In the genomic region with DNA sequence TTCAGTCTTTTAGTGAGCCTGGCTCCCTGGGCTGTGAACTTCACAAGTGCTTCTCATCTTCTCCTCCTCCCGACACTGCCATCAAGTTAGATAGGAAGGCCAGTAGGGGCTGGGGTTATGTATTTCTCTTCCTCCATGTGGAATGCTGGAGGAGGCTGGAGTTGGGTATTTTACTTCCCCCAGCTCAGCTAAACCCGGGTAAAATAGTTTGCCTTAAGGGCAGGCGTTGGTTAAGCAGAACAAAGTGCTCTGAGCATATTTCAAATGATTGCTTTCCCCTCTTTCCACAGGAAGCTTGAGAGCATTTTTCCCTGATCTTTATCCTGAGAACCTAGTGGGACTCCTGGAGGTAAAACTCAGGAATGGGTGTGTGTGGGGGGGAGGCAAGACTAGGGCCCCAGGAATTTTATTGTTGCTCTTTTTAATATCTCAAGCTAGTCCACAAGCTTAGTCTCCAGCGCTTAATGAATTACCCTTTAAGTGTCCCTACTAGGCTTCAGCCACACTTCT, we compare ENCODE assay signal across 30 cellular contexts.
"Had no signal": no experiment of that assay in that cellular context is flagged by ENCODE, and none has a peak within 500 bp of the region (broad histone marks: within the 10 kb centered on the region; RNA-seq: fewer than 3 reads in every experiment).

No MANE protein-coding gene starts in this region.

- H3K27me3 ChIP-seq: adrenal gland, brain microvascular endothelial cell had no signal

- H3K4me3 Mint-ChIP-seq: activated B cell treated with CpG ODN at 0.5 μM for 24 hours; activated CD8-positive, alpha-beta T cell treated with anti-CD3 and anti-CD28 coated beads for 36 hours; activated naive CD4-positive, alpha-beta T cell treated with anti-CD3 and anti-CD28 coated beads for 36 hours; activated naive CD4-positive, alpha-beta T cell treated with anti-CD3 and anti-CD28 coated beads, Interleukin-2, amount 50 U/mL, for 24 hours; activated naive CD8-positive, alpha-beta T cell treated with anti-CD3 and anti-CD28 coated beads for 36 hours; activated naive CD8-positive, alpha-beta T cell treated with anti-CD3 and anti-CD28 coated beads, Interleukin-2, amount 50 U/mL, for 24 hours; activated T-cell treated with anti-CD3 and anti-CD28 coated beads, Interleukin-2, amount 50 U/mL, for 4 hours; central memory CD8-positive, alpha-beta T cell; T-helper 17 cell; T-helper 2 cell treated with Interferon-gamma antibody and Interleukin-4, amounts not matched to agents 5 μg/mL and 100 μg/mL, for 36 hours had no signal

- H3K4me1 ChIP-seq: adrenal gland, esophagus squamous epithelium had no signal

- H3K9me3 ChIP-seq: adrenal gland, esophagus squamous epithelium had no signal

- H3K4me1 Mint-ChIP-seq: activated B cell treated with CpG ODN at 0.5 μM for 24 hours; activated naive CD4-positive, alpha-beta T cell treated with anti-CD3 and anti-CD28 coated beads, Interleukin-2, amount 50 U/mL, for 24 hours; central memory CD8-positive, alpha-beta T cell had no signal

- H3K27ac ChIP-seq: adrenal gland, brain microvascular endothelial cell, epithelial cell of prostate, esophagus squamous epithelium, WERI-Rb-1 had no signal

- H3K27me3 Mint-ChIP-seq: activated B cell treated with CpG ODN at 0.5 μM for 24 hours; activated CD8-positive, alpha-beta T cell treated with anti-CD3 and anti-CD28 coated beads for 36 hours; activated naive CD4-positive, alpha-beta T cell treated with anti-CD3 and anti-CD28 coated beads, Interleukin-2, amount 50 U/mL, for 24 hours; activated naive CD8-positive, alpha-beta T cell treated with anti-CD3 and anti-CD28 coated beads for 36 hours; activated naive CD8-positive, alpha-beta T cell treated with anti-CD3 and anti-CD28 coated beads, Interleukin-2, amount 50 U/mL, for 24 hours; central memory CD8-positive, alpha-beta T cell; T-helper 17 cell had no signal

- FAIRE-seq: bronchial epithelial cell, colon, endometrium, endothelial cell of umbilical vein, frontal cortex had no signal

- DNase-seq: activated B cell treated with CpG ODN at 0.5 μM for 24 hours; activated CD4-positive, alpha-beta T cell treated with anti-CD3 and anti-CD28 coated beads, Interleukin-2, amount 50 U/mL, for 1 hour; activated CD8-positive, alpha-beta memory T cell treated with anti-CD3 and anti-CD28 coated beads for 24 hours; activated effector memory CD4-positive, alpha-beta T cell treated with anti-CD3 and anti-CD28 coated beads, Interleukin-2, amount 50 U/mL, for 16 hours; activated naive CD4-positive, alpha-beta T cell treated with anti-CD3 and anti-CD28 coated beads for 36 hours; activated naive CD8-positive, alpha-beta T cell treated with anti-CD3 and anti-CD28 coated beads for 36 hours; activated naive CD8-positive, alpha-beta T cell treated with anti-CD3 and anti-CD28 coated beads, Interleukin-2, amount 50 U/mL, for 24 hours; activated T-cell treated with anti-CD3 and anti-CD28 coated beads, Interleukin-2, amount 50 U/mL, for 4 hours; adrenal gland; amygdala; aorta; brain microvascular endothelial cell; effector CD8-positive, alpha-beta T cell; esophagus squamous epithelium; head of caudate nucleus; T-helper 1 cell; T-helper 17 cell; T1000; WERI-Rb-1 had no signal

- H3K4me3 ChIP-seq: adrenal gland, esophagus squamous epithelium had no signal

- H3K36me3 ChIP-seq: adrenal gland, brain microvascular endothelial cell, esophagus squamous epithelium, WERI-Rb-1 had no signal

- H3K27ac Mint-ChIP-seq: activated B cell treated with CpG ODN at 0.5 μM for 24 hours; activated CD8-positive, alpha-beta T cell treated with anti-CD3 and anti-CD28 coated beads for 36 hours; activated naive CD4-positive, alpha-beta T cell treated with anti-CD3 and anti-CD28 coated beads for 36 hours; activated naive CD4-positive, alpha-beta T cell treated with anti-CD3 and anti-CD28 coated beads, Interleukin-2, amount 50 U/mL, for 24 hours; activated naive CD8-positive, alpha-beta T cell treated with anti-CD3 and anti-CD28 coated beads for 36 hours; activated naive CD8-positive, alpha-beta T cell treated with anti-CD3 and anti-CD28 coated beads, Interleukin-2, amount 50 U/mL, for 24 hours; activated T-helper 2 cell treated with anti-CD3 and anti-CD28 coated beads, Interferon-gamma antibody, Interleukin-2, Interleukin-4, amounts not matched to agents 10 μg/mL and 5 μg/mL and 100 μg/mL, durations not matched to agents 14 hours and 24 hours and 36 hours; T-helper 17 cell; T-helper 2 cell treated with Interferon-gamma antibody and Interleukin-4, amounts not matched to agents 5 μg/mL and 100 μg/mL, for 36 hours had no signal
